15 cellular contexts compared by ENCODE assay signal in the genomic region with DNA sequence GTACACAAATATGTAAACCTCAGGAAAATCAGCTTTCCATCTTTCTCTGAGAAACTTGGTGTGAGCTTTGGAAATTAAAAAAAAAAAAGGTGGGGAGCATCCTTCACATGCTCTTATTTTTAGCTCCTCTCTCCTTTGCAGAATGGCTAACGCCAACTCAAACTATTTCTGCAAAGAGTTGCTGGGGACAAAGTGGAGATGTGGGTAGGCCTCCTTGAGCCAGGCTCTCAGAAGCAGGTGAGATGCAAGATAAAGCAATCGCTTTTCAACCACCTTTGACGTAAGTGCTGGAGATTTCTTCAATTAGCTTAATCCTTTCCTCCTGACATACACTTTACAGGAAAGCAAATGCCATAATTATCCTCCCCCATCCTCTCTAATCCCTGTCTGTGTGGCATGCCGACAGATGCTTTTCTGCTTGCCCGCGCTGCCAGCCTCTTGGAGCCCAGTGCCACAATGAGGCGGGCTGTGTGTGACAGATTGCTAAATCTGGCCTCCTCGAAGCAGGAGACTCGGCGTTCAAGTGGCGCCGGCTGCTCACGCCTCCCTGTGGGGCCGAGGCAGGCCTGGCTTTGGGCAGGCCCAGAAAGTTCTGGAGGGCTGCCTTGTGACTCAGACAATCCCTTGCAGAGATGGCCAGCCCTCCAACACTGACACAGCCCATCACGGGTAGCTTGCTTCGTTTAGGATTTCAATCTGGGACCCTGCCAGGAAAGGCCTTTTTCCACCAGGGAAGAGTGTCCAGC.
A peak's percentile ranks its signal among the peaks of the same experiment; 100 is the strongest.
DNase-seq lines count a peak whose midpoint lies in the region; ATAC-seq and TF ChIP-seq lines count a peak whose summit lies in the region.
"Had no signal": no experiment of that assay in that cellular context is flagged by ENCODE, and none has a peak within 500 bp of the region (broad histone marks: within the 10 kb centered on the region; RNA-seq: fewer than 3 reads in every experiment).

No MANE protein-coding gene starts in this region.

- H3K4me3 Mint-ChIP-seq in GM23338 = no peak overlapping the region
- H3K4me3 Mint-ChIP-seq in activated CD4-positive, alpha-beta T cell treated with anti-CD3 and anti-CD28 coated beads, Interleukin-2, amount 10 ng/mL, durations not matched to agents 24 days and 14 days = no peak overlapping the region
- H3K4me3 Mint-ChIP-seq: natural killer cell treated with Interleukin-12 subunit alpha and Interleukin-12 subunit beta and Interleukin-15 and Interleukin-18, amount 100 ng/mL, for 72 hours had no signal

- H3K4me2 ChIP-seq in GM23338 = no peak overlapping the region

- no peak overlapping the region for H3K27ac Mint-ChIP-seq in GM23338
- H3K27ac Mint-ChIP-seq in activated CD4-positive, alpha-beta T cell treated with anti-CD3 and anti-CD28 coated beads, Interleukin-2, amount 10 ng/mL, durations not matched to agents 24 days and 14 days = no peak overlapping the region
- H3K27ac Mint-ChIP-seq: natural killer cell treated with Interleukin-12 subunit alpha and Interleukin-12 subunit beta and Interleukin-15 and Interleukin-18, amount 100 ng/mL, for 72 hours had no signal

- no peak for DNase-seq in GM23338 (ENCODE audit: low spot score)
- peak; percentile 17 for DNase-seq in astrocyte of the spinal cord (ENCODE audit: low read depth, low spot score)
- DNase-seq in inferior parietal cortex (ENCODE audit: extremely low spot score) = peak; percentile 58
- DNase-seq in hepatic stellate cell (ENCODE audit: low spot score) = no peak
- DNase-seq in activated CD4-positive, alpha-beta T cell treated with anti-CD3 and anti-CD28 coated beads, Interleukin-2, amount 10 ng/mL, durations not matched to agents 24 days and 14 days = no peak
- no peak for DNase-seq in NCI-H146 (lab: John Stamatoyannopoulos, UW)
- no peak for DNase-seq in activated CD4-positive, CD25-positive, alpha-beta regulatory T cell treated with anti-CD3 and anti-CD28 coated beads, Interleukin-2, amount 50 U/mL, for 72 hours
- DNase-seq: activated CD8-positive, alpha-beta memory T cell treated with anti-CD3 and anti-CD28 coated beads for 24 hours; central memory CD4-positive, alpha-beta T cell; DND-41; stimulated activated CD4-positive, alpha-beta T cell treated with anti-CD3 and anti-CD28 coated beads, Interleukin-4, amount 100 ng/mL, for 1 hour; SW 1271; trophoblast cell had no signal

- H3K27ac ChIP-seq in GM23338 (ENCODE audit: low read depth) = no peak overlapping the region
- H3K27ac ChIP-seq in temporal lobe (ENCODE audit: low read depth, low read length) = peak overlapping the region; percentile 59

- intact Hi-C loops in activated CD4-positive, alpha-beta T cell treated with anti-CD3 and anti-CD28 coated beads, Interleukin-2, amount 10 ng/mL, durations not matched to agents 24 days and 14 days (cut with micrococcal nuclease) = no loop called here

- no peak for ATAC-seq in GM23338
- ATAC-seq: natural killer cell treated with Interleukin-12 subunit alpha and Interleukin-12 subunit beta and Interleukin-15 and Interleukin-18, amount 100 ng/mL, for 72 hours had no signal

- peak overlapping the region; percentile 47; the same call in 1 of the 2 replicates for H2AFZ ChIP-seq in GM23338

- H3K27me3 ChIP-seq in GM23338 (ENCODE audit: insufficient read depth) = no peaks in the 10 kb centered on the region

- no peaks in the 10 kb centered on the region for H3K4me1 ChIP-seq in GM23338 (ENCODE audit: insufficient read depth)

- no peaks in the 10 kb centered on the region for H3K9me3 Mint-ChIP-seq in GM23338
- H3K9me3 Mint-ChIP-seq in activated CD4-positive, alpha-beta T cell treated with anti-CD3 and anti-CD28 coated beads, Interleukin-2, amount 10 ng/mL, durations not matched to agents 24 days and 14 days = no peaks in the 10 kb centered on the region

- H3K36me3 ChIP-seq in GM23338 (ENCODE audit: insufficient read depth) = no peaks in the 10 kb centered on the region

- H3K36me3 Mint-ChIP-seq in GM23338 (ENCODE audit: low read depth) = no peaks in the 10 kb centered on the region
- no peaks in the 10 kb centered on the region for H3K36me3 Mint-ChIP-seq in activated CD4-positive, alpha-beta T cell treated with anti-CD3 and anti-CD28 coated beads, Interleukin-2, amount 10 ng/mL, durations not matched to agents 24 days and 14 days (ENCODE audit: low read depth)
- H3K36me3 Mint-ChIP-seq: natural killer cell treated with Interleukin-12 subunit alpha and Interleukin-12 subunit beta and Interleukin-15 and Interleukin-18, amount 100 ng/mL, for 72 hours had no signal

- no peaks in the 10 kb centered on the region for H3K27me3 Mint-ChIP-seq in GM23338 (ENCODE audit: insufficient read depth, low read depth, poor library complexity)
- no peaks in the 10 kb centered on the region for H3K27me3 Mint-ChIP-seq in activated CD4-positive, alpha-beta T cell treated with anti-CD3 and anti-CD28 coated beads, Interleukin-2, amount 10 ng/mL, durations not matched to agents 24 days and 14 days

- no peaks in the 10 kb centered on the region for H3F3A ChIP-seq in GM23338 (replicated peaks; ENCODE audit: low read depth)

- TF ChIP-seq CTCF in GM23338 (conservative IDR thresholded peaks at IDR 0.05; ENCODE audit: low read depth in 2 of 2) (no peak), astrocyte of the spinal cord (IDR thresholded peaks at IDR 0.05; ENCODE audit: low read depth, low read length) (no peak)

- no peaks in the 10 kb centered on the region for H4K20me1 ChIP-seq in GM23338 (replicated peaks; ENCODE audit: insufficient read depth)

- no peaks in the 10 kb centered on the region for H3K9me2 ChIP-seq in GM23338 (ENCODE audit: insufficient read depth)

- no peak overlapping the region for H3K4me3 ChIP-seq in GM23338
- H3K4me3 ChIP-seq in astrocyte of the spinal cord (ENCODE audit: low read depth, low read length) = no peak overlapping the region

- no peaks in the 10 kb centered on the region for H3K79me2 ChIP-seq in GM23338 (replicated peaks; ENCODE audit: insufficient read depth)

- in situ Hi-C loops in astrocyte of the spinal cord (cut with HindIII; ENCODE audit: low sequenced_read_pairs) = no loop called here

- H3K4me1 Mint-ChIP-seq in GM23338 = no peaks in the 10 kb centered on the region
- no peaks in the 10 kb centered on the region for H3K4me1 Mint-ChIP-seq in activated CD4-positive, alpha-beta T cell treated with anti-CD3 and anti-CD28 coated beads, Interleukin-2, amount 10 ng/mL, durations not matched to agents 24 days and 14 days

TF ChIP-seq in GM23338, 12 proteins besides CTCF, POLR2A, EP300 and RAD21 (continues in another document):
- TF ChIP-seq EZH2 (IDR thresholded peaks at IDR 0.05; ENCODE audit: low read depth, unreplicated experiment) = no peak
- no peak for TF ChIP-seq NANOG (IDR thresholded peaks at IDR 0.05; ENCODE audit: borderline replicate concordance)
- no peak for TF ChIP-seq POLR2AphosphoS5 (IDR thresholded peaks at IDR 0.05; ENCODE audit: low read depth)
- no peak for TF ChIP-seq ZNF114 (CRISPR knock-in tag; IDR thresholded peaks at IDR 0.05)
- TF ChIP-seq JUNB (IDR thresholded peaks at IDR 0.05; ENCODE audit: unreplicated experiment) = no peak
- TF ChIP-seq CREB1 (CRISPR knock-in tag; IDR thresholded peaks at IDR 0.05; ENCODE audit: low read depth) = no peak

Comparison
In these comparisons a context has a peak if more than half of its experiments do, and no peak if none do; other contexts are left out.
1. DNase-seq: peak in astrocyte of the spinal cord (single experiment) and inferior parietal cortex (single experiment); none in GM23338 (single experiment), hepatic stellate cell (single experiment), activated CD4-positive, alpha-beta T cell treated with anti-CD3 and anti-CD28 coated beads, Interleukin-2, amount 10 ng/mL, durations not matched to agents 24 days and 14 days (single experiment), NCI-H146 (single experiment) and activated CD4-positive, CD25-positive, alpha-beta regulatory T cell treated with anti-CD3 and anti-CD28 coated beads, Interleukin-2, amount 50 U/mL, for 72 hours (single experiment).